In genomic region chrX:112642349-112642748, GRCh38 we compare ENCODE assay signal across 8 cellular contexts. TPM values are rescaled to one million over a fixed set of nuclear protein-coding genes. Genes with fewer than 3 reads are reported as not detected.
A peak's percentile ranks its signal among the peaks of the same experiment; 100 is the strongest.
DNase-seq lines count a peak whose midpoint lies in the region; ATAC-seq, FAIRE-seq and TF ChIP-seq lines count a peak whose summit lies in the region.

No MANE protein-coding gene starts in this region.

- H3K4me1 ChIP-seq in pancreas = no peaks in the 10 kb centered on the region

- intact Hi-C loops in pancreas (cut with DNase I) = no loop called here

- no peaks in the 10 kb centered on the region for H3K9me3 ChIP-seq in pancreas

- no peak overlapping the region for H3K27ac ChIP-seq in pancreas

- TF ChIP-seq CTCF in glutamatergic neuron (IDR thresholded peaks at IDR 0.05; ENCODE audit: partially characterized antibody, unreplicated experiment) (peak; percentile 58), pancreas (IDR thresholded peaks at IDR 0.05) (peak; percentile 48 to 76 (median 62))

- peaks cover 3% of the 10 kb centered on the region for H3K36me3 Mint-ChIP-seq in activated naive CD8-positive, alpha-beta T cell treated with anti-CD3 and anti-CD28 coated beads, Interleukin-2, amount 10 ng/mL, durations not matched to agents 7 days and 5 days
- H3K36me3 Mint-ChIP-seq in glutamatergic neuron (ENCODE audit: unreplicated experiment) = no peaks in the 10 kb centered on the region

- no peak overlapping the region for H3K27ac Mint-ChIP-seq in activated naive CD8-positive, alpha-beta T cell treated with anti-CD3 and anti-CD28 coated beads, Interleukin-2, amount 10 ng/mL, durations not matched to agents 7 days and 5 days
- H3K27ac Mint-ChIP-seq in glutamatergic neuron (ENCODE audit: unreplicated experiment) = no peak overlapping the region

- peak; percentile 97 for FAIRE-seq in pancreas (lab: Jason Lieb, UNC)

- H3K27me3 Mint-ChIP-seq in activated naive CD8-positive, alpha-beta T cell treated with anti-CD3 and anti-CD28 coated beads, Interleukin-2, amount 10 ng/mL, durations not matched to agents 7 days and 5 days = no peaks in the 10 kb centered on the region
- H3K27me3 Mint-ChIP-seq in glutamatergic neuron (ENCODE audit: unreplicated experiment) = no peaks in the 10 kb centered on the region

- DNase-seq in activated effector memory CD4-positive, alpha-beta T cell treated with anti-CD3 and anti-CD28 coated beads, Interleukin-2, amount 50 U/mL, for 16 hours = peak; percentile 59
- DNase-seq in activated effector memory CD4-positive, alpha-beta T cell treated with Interleukin-2 at 50 U/mL for 16 hours = no peak
- DNase-seq in NCI-H524 treated with DMSO at 0.1 percent for 48 hours (lab: John Stamatoyannopoulos, UW) (peak; percentile 45), glutamatergic neuron (peak; percentile 18), pancreas (peak in 3 of 6 donors; percentile 2 to 59 (median 17))
- DNase-seq in activated naive CD8-positive, alpha-beta T cell treated with anti-CD3 and anti-CD28 coated beads, Interleukin-2, amount 10 ng/mL, durations not matched to agents 7 days and 5 days = no peak

- H3K4me1 Mint-ChIP-seq in activated naive CD8-positive, alpha-beta T cell treated with anti-CD3 and anti-CD28 coated beads, Interleukin-2, amount 10 ng/mL, durations not matched to agents 7 days and 5 days = peaks cover 16% of the 10 kb centered on the region
- H3K4me1 Mint-ChIP-seq in glutamatergic neuron (ENCODE audit: low read depth, unreplicated experiment) = no peaks in the 10 kb centered on the region

- POLR2A ChIA-PET in activated naive CD8-positive, alpha-beta T cell treated with anti-CD3 and anti-CD28 coated beads, Interleukin-2, amount 10 ng/mL, durations not matched to agents 7 days and 5 days (lab: Charles Lee) = no interaction called here

- ATAC-seq in HG03342 (IDR thresholded peaks at IDR 0.05; ENCODE audit: unreplicated experiment) (peak; percentile 46), pancreas (peak; percentile 66 to 98 (median 94)), HG03571 (IDR thresholded peaks at IDR 0.05; ENCODE audit: unreplicated experiment) (no peak)
- peak; percentile 42 for ATAC-seq in activated naive CD8-positive, alpha-beta T cell treated with anti-CD3 and anti-CD28 coated beads, Interleukin-2, amount 10 ng/mL, durations not matched to agents 7 days and 5 days (ENCODE audit: low read depth)

- no peaks in the 10 kb centered on the region for H3K9me3 Mint-ChIP-seq in activated naive CD8-positive, alpha-beta T cell treated with anti-CD3 and anti-CD28 coated beads, Interleukin-2, amount 10 ng/mL, durations not matched to agents 7 days and 5 days
- H3K9me3 Mint-ChIP-seq in glutamatergic neuron (ENCODE audit: unreplicated experiment) = no peaks in the 10 kb centered on the region

- no peak overlapping the region for H3K4me3 Mint-ChIP-seq in activated naive CD8-positive, alpha-beta T cell treated with anti-CD3 and anti-CD28 coated beads, Interleukin-2, amount 10 ng/mL, durations not matched to agents 7 days and 5 days
- H3K4me3 Mint-ChIP-seq in glutamatergic neuron (ENCODE audit: unreplicated experiment) = no peak overlapping the region

- H3K27me3 ChIP-seq in pancreas = no peaks in the 10 kb centered on the region

- H3K36me3 ChIP-seq in pancreas = no peaks in the 10 kb centered on the region

- 0% methylated on average over 3 of the region's 3 CpGs for WGBS in pancreas, 2 donors

- no peak overlapping the region for H3K4me3 ChIP-seq in pancreas

RNA-seq across cellular contexts. Expression of gene LHFPL1, which starts 37.4 kb away (rescaled TPM):
- total RNA-seq in activated naive CD8-positive, alpha-beta T cell treated with anti-CD3 and anti-CD28 coated beads, Interleukin-2, amount 10 ng/mL, durations not matched to agents 7 days and 5 days = under 1 TPM; 0.94 to 0.99 TPM
- total RNA-seq in glutamatergic neuron (ENCODE audit: unreplicated experiment) (0.66 TPM), pancreas (under 1 TPM in 2 of 6 donors, not detected in 4; 0.12 to 0.16 TPM)
- under 1 TPM in 1 of 2 donors, not detected in 1; 0.16 TPM for polyA plus RNA-seq in pancreas

Comparison
In these comparisons a context has a peak if more than half of its experiments do, and no peak if none do; other contexts are left out.
1. DNase-seq: peak in activated effector memory CD4-positive, alpha-beta T cell treated with anti-CD3 and anti-CD28 coated beads, Interleukin-2, amount 50 U/mL, for 16 hours (single experiment), NCI-H524 treated with DMSO at 0.1 percent for 48 hours (single experiment) and glutamatergic neuron (single experiment); none in activated effector memory CD4-positive, alpha-beta T cell treated with Interleukin-2 at 50 U/mL for 16 hours (single experiment) and activated naive CD8-positive, alpha-beta T cell treated with anti-CD3 and anti-CD28 coated beads, Interleukin-2, amount 10 ng/mL, durations not matched to agents 7 days and 5 days (single experiment).